In genomic region chr10:104254493-104255243, GRCh38 we compare ENCODE assay signal across 1 cellular context.
TF ChIP-seq lines count a peak whose summit lies in the region.

Gene GSTO1, plus strand, starts transcription at chr10:104254892. Its CDS starts 37 bp downstream, at chr10:104254929.

TF ChIP-seq in HepG2, 621 proteins besides CTCF, POLR2A, EP300 and RAD21 (continued from another document and continues in another):
- peak; percentile 24; the same call in 1 of the 2 replicates for TF ChIP-seq ZSCAN21 (CRISPR knock-in tag; IDR thresholded peaks at IDR 0.05; ENCODE audit: borderline replicate concordance)
- TF ChIP-seq ZNF598 (CRISPR knock-in tag; IDR thresholded peaks at IDR 0.05; ENCODE audit: borderline replicate concordance) = 0 out of 2 replicates have a peak, but pooled peaks have one; percentile 26
- TF ChIP-seq TBX3 (IDR thresholded peaks at IDR 0.05; ENCODE audit: borderline replicate concordance) = no peak
- no peak for TF ChIP-seq JUND (CRISPR knock-in tag; IDR thresholded peaks at IDR 0.05)
- no peak for TF ChIP-seq MEIS1 (CRISPR knock-in tag; IDR thresholded peaks at IDR 0.05; ENCODE audit: borderline replicate concordance)
- TF ChIP-seq ZFP37 (CRISPR knock-in tag; IDR thresholded peaks at IDR 0.05; ENCODE audit: borderline replicate concordance) = no peak
- TF ChIP-seq ZNF674 (CRISPR knock-in tag; IDR thresholded peaks at IDR 0.05; ENCODE audit: low read depth) = no peak
- TF ChIP-seq ZNF354B (CRISPR knock-in tag; IDR thresholded peaks at IDR 0.05) = no peak
- no peak for TF ChIP-seq ZNF207 (IDR thresholded peaks at IDR 0.05; ENCODE audit: borderline replicate concordance)
- TF ChIP-seq, protein P1, sequence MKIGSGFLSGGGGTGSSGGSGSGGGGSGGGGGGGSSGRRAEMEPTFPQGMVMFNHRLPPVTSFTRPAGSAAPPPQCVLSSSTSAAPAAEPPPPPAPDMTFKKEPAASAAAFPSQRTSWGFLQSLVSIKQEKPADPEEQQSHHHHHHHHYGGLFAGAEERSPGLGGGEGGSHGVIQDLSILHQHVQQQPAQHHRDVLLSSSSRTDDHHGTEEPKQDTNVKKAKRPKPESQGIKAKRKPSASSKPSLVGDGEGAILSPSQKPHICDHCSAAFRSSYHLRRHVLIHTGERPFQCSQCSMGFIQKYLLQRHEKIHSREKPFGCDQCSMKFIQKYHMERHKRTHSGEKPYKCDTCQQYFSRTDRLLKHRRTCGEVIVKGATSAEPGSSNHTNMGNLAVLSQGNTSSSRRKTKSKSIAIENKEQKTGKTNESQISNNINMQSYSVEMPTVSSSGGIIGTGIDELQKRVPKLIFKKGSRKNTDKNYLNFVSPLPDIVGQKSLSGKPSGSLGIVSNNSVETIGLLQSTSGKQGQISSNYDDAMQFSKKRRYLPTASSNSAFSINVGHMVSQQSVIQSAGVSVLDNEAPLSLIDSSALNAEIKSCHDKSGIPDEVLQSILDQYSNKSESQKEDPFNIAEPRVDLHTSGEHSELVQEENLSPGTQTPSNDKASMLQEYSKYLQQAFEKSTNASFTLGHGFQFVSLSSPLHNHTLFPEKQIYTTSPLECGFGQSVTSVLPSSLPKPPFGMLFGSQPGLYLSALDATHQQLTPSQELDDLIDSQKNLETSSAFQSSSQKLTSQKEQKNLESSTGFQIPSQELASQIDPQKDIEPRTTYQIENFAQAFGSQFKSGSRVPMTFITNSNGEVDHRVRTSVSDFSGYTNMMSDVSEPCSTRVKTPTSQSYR (CRISPR knock-in tag; IDR thresholded peaks at IDR 0.05; ENCODE audit: borderline replicate concordance) = no peak
- peak; percentile 92 for TF ChIP-seq NRL (CRISPR knock-in tag; IDR thresholded peaks at IDR 0.05; ENCODE audit: borderline replicate concordance)
- no peak for TF ChIP-seq SP2 (CRISPR knock-in tag; IDR thresholded peaks at IDR 0.05)
- TF ChIP-seq, protein P2, sequence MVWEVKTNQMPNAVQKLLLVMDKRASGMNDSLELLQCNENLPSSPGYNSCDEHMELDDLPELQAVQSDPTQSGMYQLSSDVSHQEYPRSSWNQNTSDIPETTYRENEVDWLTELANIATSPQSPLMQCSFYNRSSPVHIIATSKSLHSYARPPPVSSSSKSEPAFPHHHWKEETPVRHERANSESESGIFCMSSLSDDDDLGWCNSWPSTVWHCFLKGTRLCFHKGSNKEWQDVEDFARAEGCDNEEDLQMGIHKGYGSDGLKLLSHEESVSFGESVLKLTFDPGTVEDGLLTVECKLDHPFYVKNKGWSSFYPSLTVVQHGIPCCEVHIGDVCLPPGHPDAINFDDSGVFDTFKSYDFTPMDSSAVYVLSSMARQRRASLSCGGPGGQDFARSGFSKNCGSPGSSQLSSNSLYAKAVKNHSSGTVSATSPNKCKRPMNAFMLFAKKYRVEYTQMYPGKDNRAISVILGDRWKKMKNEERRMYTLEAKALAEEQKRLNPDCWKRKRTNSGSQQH (CRISPR knock-in tag; IDR thresholded peaks at IDR 0.05; ENCODE audit: low read depth) = peak; percentile 36; the same call in 1 of the 2 replicates
- TF ChIP-seq ZNF253 (CRISPR knock-in tag; IDR thresholded peaks at IDR 0.05; ENCODE audit: borderline replicate concordance) = peak; percentile 14; the same call in 1 of the 2 replicates
- no peak for TF ChIP-seq ZNF7 (CRISPR knock-in tag; IDR thresholded peaks at IDR 0.05)
- peak; percentile 95 for TF ChIP-seq NR2F6 (IDR thresholded peaks at IDR 0.05)
- peak; percentile 86 for TF ChIP-seq NR2F6 (CRISPR knock-in tag; IDR thresholded peaks at IDR 0.05)
- TF ChIP-seq, protein P3, sequence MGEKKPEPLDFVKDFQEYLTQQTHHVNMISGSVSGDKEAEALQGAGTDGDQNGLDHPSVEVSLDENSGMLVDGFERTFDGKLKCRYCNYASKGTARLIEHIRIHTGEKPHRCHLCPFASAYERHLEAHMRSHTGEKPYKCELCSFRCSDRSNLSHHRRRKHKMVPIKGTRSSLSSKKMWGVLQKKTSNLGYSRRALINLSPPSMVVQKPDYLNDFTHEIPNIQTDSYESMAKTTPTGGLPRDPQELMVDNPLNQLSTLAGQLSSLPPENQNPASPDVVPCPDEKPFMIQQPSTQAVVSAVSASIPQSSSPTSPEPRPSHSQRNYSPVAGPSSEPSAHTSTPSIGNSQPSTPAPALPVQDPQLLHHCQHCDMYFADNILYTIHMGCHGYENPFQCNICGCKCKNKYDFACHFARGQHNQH (CRISPR knock-in tag; IDR thresholded peaks at IDR 0.05) = 0 out of 2 replicates have a peak, but pooled peaks have one; percentile 47
- TF ChIP-seq ZFYVE20 (CRISPR knock-in tag; IDR thresholded peaks at IDR 0.05; ENCODE audit: borderline replicate concordance, low read depth) = no peak
- TF ChIP-seq ZKSCAN5 (CRISPR knock-in tag; IDR thresholded peaks at IDR 0.05) = no peak
- no peak for TF ChIP-seq ZSCAN20 (CRISPR knock-in tag; IDR thresholded peaks at IDR 0.05; ENCODE audit: borderline replicate concordance)
- TF ChIP-seq ZNF605 (CRISPR knock-in tag; IDR thresholded peaks at IDR 0.05) = 0 out of 2 replicates have a peak, but pooled peaks have one; percentile 14
- no peak for TF ChIP-seq ZNF10 (CRISPR knock-in tag; IDR thresholded peaks at IDR 0.05; ENCODE audit: borderline replicate concordance, low read depth)
- TF ChIP-seq ZNF83 (CRISPR knock-in tag; IDR thresholded peaks at IDR 0.05; ENCODE audit: borderline replicate concordance) = no peak
- TF ChIP-seq FOXP4 (CRISPR knock-in tag; IDR thresholded peaks at IDR 0.05) = 0 out of 2 replicates have a peak, but pooled peaks have one; percentile 9
- no peak for TF ChIP-seq HMGA1 (CRISPR knock-in tag; conservative IDR thresholded peaks at IDR 0.05)
- no peak for TF ChIP-seq MAZ (IDR thresholded peaks at IDR 0.05; ENCODE audit: borderline replicate concordance, low read depth, low read length)
- peak; percentile 60 for TF ChIP-seq MAZ (CRISPR knock-in tag; IDR thresholded peaks at IDR 0.05; ENCODE audit: low read depth)
- TF ChIP-seq RBM39 (IDR thresholded peaks at IDR 0.05; ENCODE audit: low read depth, low read length, poor library complexity, severe bottlenecking) = peak; percentile 42
- TF ChIP-seq ZNF562 (CRISPR knock-in tag; IDR thresholded peaks at IDR 0.05; ENCODE audit: borderline replicate concordance) = no peak
- peak; percentile 63; the same call in 1 of the 2 replicates for TF ChIP-seq ZNF563 (CRISPR knock-in tag; IDR thresholded peaks at IDR 0.05)
- no peak for TF ChIP-seq THYN1 (CRISPR knock-in tag; IDR thresholded peaks at IDR 0.05; ENCODE audit: borderline replicate concordance, low read depth)
- TF ChIP-seq ZNF574 (CRISPR knock-in tag; IDR thresholded peaks at IDR 0.05) = peak; percentile 74
- no peak for TF ChIP-seq ZNF576 (CRISPR knock-in tag; IDR thresholded peaks at IDR 0.05)
- TF ChIP-seq ZNF337 (CRISPR knock-in tag; IDR thresholded peaks at IDR 0.05; ENCODE audit: borderline replicate concordance, low read depth) = no peak
- no peak; the same call in 1 of the 2 replicates for TF ChIP-seq HDAC2 (CRISPR knock-in tag; IDR thresholded peaks at IDR 0.05)
- peak; percentile 59; the same call in 1 of the 2 replicates for TF ChIP-seq HOXA3 (CRISPR knock-in tag; IDR thresholded peaks at IDR 0.05)
- peak; percentile 78 for TF ChIP-seq SRSF1 (optimal IDR thresholded peaks at IDR 0.05; ENCODE audit: low read depth, low read length)
- peak; percentile 64; the same call in 1 of the 2 replicates for TF ChIP-seq GZF1 (CRISPR knock-in tag; IDR thresholded peaks at IDR 0.05)
- TF ChIP-seq ZNF446 (CRISPR knock-in tag; IDR thresholded peaks at IDR 0.05) = peak; percentile 68; the same call in 1 of the 2 replicates
- no peak for TF ChIP-seq ATF7 (IDR thresholded peaks at IDR 0.05)
- TF ChIP-seq ATF7 (CRISPR knock-in tag; IDR thresholded peaks at IDR 0.05) = no peak
- TF ChIP-seq DMAP1 (CRISPR knock-in tag; IDR thresholded peaks at IDR 0.05) = peak; percentile 19; the same call in 1 of the 2 replicates
- 0 out of 2 replicates have a peak, but pooled peaks have one; percentile 8 for TF ChIP-seq HOMEZ (CRISPR knock-in tag; IDR thresholded peaks at IDR 0.05; ENCODE audit: low read depth)
- no peak for TF ChIP-seq SCMH1 (CRISPR knock-in tag; IDR thresholded peaks at IDR 0.05; ENCODE audit: borderline replicate concordance)
- no peak for TF ChIP-seq ZNF33A (CRISPR knock-in tag; IDR thresholded peaks at IDR 0.05; ENCODE audit: borderline replicate concordance)
- TF ChIP-seq ZFX (CRISPR knock-in tag; IDR thresholded peaks at IDR 0.05; ENCODE audit: low read depth) = peak; percentile 83
- TF ChIP-seq, protein P4, sequence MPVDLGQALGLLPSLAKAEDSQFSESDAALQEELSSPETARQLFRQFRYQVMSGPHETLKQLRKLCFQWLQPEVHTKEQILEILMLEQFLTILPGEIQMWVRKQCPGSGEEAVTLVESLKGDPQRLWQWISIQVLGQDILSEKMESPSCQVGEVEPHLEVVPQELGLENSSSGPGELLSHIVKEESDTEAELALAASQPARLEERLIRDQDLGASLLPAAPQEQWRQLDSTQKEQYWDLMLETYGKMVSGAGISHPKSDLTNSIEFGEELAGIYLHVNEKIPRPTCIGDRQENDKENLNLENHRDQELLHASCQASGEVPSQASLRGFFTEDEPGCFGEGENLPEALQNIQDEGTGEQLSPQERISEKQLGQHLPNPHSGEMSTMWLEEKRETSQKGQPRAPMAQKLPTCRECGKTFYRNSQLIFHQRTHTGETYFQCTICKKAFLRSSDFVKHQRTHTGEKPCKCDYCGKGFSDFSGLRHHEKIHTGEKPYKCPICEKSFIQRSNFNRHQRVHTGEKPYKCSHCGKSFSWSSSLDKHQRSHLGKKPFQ (CRISPR knock-in tag; IDR thresholded peaks at IDR 0.05; ENCODE audit: insufficient replicate concordance) = peak; percentile 72
- no peak for TF ChIP-seq EZH2 (conservative IDR thresholded peaks at IDR 0.05; ENCODE audit: low read depth, low read length)
- TF ChIP-seq SETDB1 (CRISPR knock-in tag; IDR thresholded peaks at IDR 0.05; ENCODE audit: borderline replicate concordance) = no peak
- TF ChIP-seq CENPX (CRISPR knock-in tag; IDR thresholded peaks at IDR 0.05) = no peak
- TF ChIP-seq, protein P5, sequence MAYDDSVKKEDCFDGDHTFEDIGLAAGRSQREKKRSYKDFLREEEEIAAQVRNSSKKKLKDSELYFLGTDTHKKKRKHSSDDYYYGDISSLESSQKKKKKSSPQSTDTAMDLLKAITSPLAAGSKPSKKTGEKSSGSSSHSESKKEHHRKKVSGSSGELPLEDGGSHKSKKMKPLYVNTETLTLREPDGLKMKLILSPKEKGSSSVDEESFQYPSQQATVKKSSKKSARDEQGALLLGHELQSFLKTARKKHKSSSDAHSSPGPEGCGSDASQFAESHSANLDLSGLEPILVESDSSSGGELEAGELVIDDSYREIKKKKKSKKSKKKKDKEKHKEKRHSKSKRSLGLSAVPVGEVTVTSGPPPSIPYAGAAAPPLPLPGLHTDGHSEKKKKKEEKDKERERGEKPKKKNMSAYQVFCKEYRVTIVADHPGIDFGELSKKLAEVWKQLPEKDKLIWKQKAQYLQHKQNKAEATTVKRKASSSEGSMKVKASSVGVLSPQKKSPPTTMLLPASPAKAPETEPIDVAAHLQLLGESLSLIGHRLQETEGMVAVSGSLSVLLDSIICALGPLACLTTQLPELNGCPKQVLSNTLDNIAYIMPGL (CRISPR knock-in tag; IDR thresholded peaks at IDR 0.05; ENCODE audit: borderline replicate concordance in 1 of 2, low read depth in 1 of 2) = peak; percentile 49 to 77; a peak in 3 of 4 replicates
- TF ChIP-seq, protein P6, sequence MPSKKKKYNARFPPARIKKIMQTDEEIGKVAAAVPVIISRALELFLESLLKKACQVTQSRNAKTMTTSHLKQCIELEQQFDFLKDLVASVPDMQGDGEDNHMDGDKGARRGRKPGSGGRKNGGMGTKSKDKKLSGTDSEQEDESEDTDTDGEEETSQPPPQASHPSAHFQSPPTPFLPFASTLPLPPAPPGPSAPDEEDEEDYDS (CRISPR knock-in tag; IDR thresholded peaks at IDR 0.05) = peak; percentile 70
- TF ChIP-seq ZNF773 (CRISPR knock-in tag; IDR thresholded peaks at IDR 0.05; ENCODE audit: borderline replicate concordance) = 0 out of 2 replicates have a peak, but pooled peaks have one; percentile 31
